In the genomic region with DNA sequence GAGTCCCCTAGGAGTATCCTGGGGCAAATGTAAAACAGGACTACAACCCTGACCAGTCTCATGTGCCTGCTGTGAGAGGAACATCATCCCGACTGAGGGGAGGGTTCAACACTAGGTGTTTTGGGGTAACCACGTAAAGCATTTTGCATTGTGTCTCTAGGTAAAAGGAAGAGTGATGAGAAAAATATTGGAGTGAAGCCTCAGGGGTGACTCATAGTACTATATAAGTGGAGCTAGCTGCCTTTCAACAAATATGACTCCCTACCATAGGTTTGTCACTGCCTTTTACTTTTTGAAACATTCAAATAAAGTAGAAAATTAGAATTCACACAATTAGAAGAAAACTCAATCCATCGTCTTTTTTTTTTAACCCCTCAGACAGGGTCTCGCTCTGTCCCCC, we compare ENCODE assay signal across 15 cellular contexts. TPM values are rescaled to one million over a fixed set of nuclear protein-coding genes. Genes with fewer than 3 reads are reported as not detected.
DNase-seq lines count a peak whose midpoint lies in the region; ATAC-seq and TF ChIP-seq lines count a peak whose summit lies in the region.
"Had no signal": no experiment of that assay in that cellular context is flagged by ENCODE, and none has a peak within 500 bp of the region (broad histone marks: within the 10 kb centered on the region; RNA-seq: fewer than 3 reads in every experiment).

No MANE protein-coding gene starts in this region.

- H3K9me3 Mint-ChIP-seq in T-helper 1 cell treated with Interleukin-12 subunit alpha and Interleukin-12 subunit beta and Interleukin-4 antibody, amounts not matched to agents 30 μg/mL and 1 μg/mL, for 36 hours: no peaks in the 10 kb centered on the region
- H3K9me3 Mint-ChIP-seq: activated T-cell treated with anti-CD3 and anti-CD28 coated beads, Interleukin-2, amount 50 U/mL, for 72 hours had no signal

- H3K36me3 ChIP-seq in stomach smooth muscle (ENCODE audit: control insufficient read depth in 2 of 2, insufficient read depth in 2 of 2, low read length in 2 of 2): peaks cover 0 to 4% of the 10 kb centered on the region in 2 donors

- ATAC-seq in GM21528 (IDR thresholded peaks at IDR 0.05; ENCODE audit: low FRiP score, unreplicated experiment): no peak
- no peak for ATAC-seq in left cardiac atrium
- ATAC-seq: activated T-cell treated with anti-CD3 and anti-CD28 coated beads, Interleukin-2, amount 50 U/mL, for 72 hours; right cardiac atrium had no signal

- H3K4me3 Mint-ChIP-seq in T-helper 1 cell treated with Interleukin-12 subunit alpha and Interleukin-12 subunit beta and Interleukin-4 antibody, amounts not matched to agents 30 μg/mL and 1 μg/mL, for 36 hours: no peak overlapping the region

- no peaks in the 10 kb centered on the region for H3K27me3 ChIP-seq in stomach smooth muscle (ENCODE audit: control insufficient read depth in 1 of 2, insufficient read depth in 2 of 2, low read length in 2 of 2)

- peak overlapping the region; percentile 1 for H3K27ac Mint-ChIP-seq in T-helper 1 cell treated with Interleukin-12 subunit alpha and Interleukin-12 subunit beta and Interleukin-4 antibody, amounts not matched to agents 30 μg/mL and 1 μg/mL, for 36 hours
- H3K27ac Mint-ChIP-seq: activated T-cell treated with anti-CD3 and anti-CD28 coated beads, Interleukin-2, amount 50 U/mL, for 72 hours had no signal

- POLR2A ChIA-PET in RWPE1 (lab: Yijun Ruan, JAX; ENCODE audit: low non-redundant PET): interaction anchor here (0.6 kb wide), 1 partner anchor 1187 kb away, joined by 3 read pairs; no protein-coding TSS in a partner anchor

- intact Hi-C loops in left cardiac atrium (cut with DNase I): no loop called here

- peaks cover 29% of the 10 kb centered on the region for H3K4me1 ChIP-seq in stomach smooth muscle (ENCODE audit: control insufficient read depth, insufficient read depth, low read length)

- H3K27ac ChIP-seq in RWPE1 (peak overlapping the region; percentile 72; the same call in 1 of the 2 replicates), stomach smooth muscle (ENCODE audit: low read length) (peak overlapping the region; percentile 31)

- TF ChIP-seq CTCF in RWPE1 (conservative IDR thresholded peaks at IDR 0.05; ENCODE audit: low read depth) (no peak), fibroblast of the aortic adventitia (IDR thresholded peaks at IDR 0.05; ENCODE audit: insufficient read depth, low read length) (no peak), GM20000 (IDR thresholded peaks at IDR 0.05; ENCODE audit: extremely low read depth, missing control alignments) (no peak)

- peaks cover 8% of the 10 kb centered on the region for H3K36me3 Mint-ChIP-seq in T-helper 1 cell treated with Interleukin-12 subunit alpha and Interleukin-12 subunit beta and Interleukin-4 antibody, amounts not matched to agents 30 μg/mL and 1 μg/mL, for 36 hours (ENCODE audit: low read depth)

- H3K9me3 ChIP-seq in stomach smooth muscle (ENCODE audit: control insufficient read depth in 2 of 2, low read length in 2 of 2): no peaks in the 10 kb centered on the region

- CTCF ChIA-PET in RWPE1 (lab: Yijun Ruan, JAX): interaction anchor here (0.6 to 1.5 kb wide), 3 partner anchors 9 to 1108 kb away, joined by 3 to 5 read pairs (median 4); no protein-coding TSS in a partner anchor

- H3K27me3 Mint-ChIP-seq in T-helper 1 cell treated with Interleukin-12 subunit alpha and Interleukin-12 subunit beta and Interleukin-4 antibody, amounts not matched to agents 30 μg/mL and 1 μg/mL, for 36 hours (ENCODE audit: low read depth): peaks cover 27% of the 10 kb centered on the region

- H3K9ac ChIP-seq in stomach smooth muscle (ENCODE audit: low read length in 2 of 2): no peak overlapping the region

- H3K4me3 ChIP-seq in fibroblast of the aortic adventitia (ENCODE audit: low read depth, low read length): no peak overlapping the region
- H3K4me3 ChIP-seq in stomach smooth muscle (ENCODE audit: low read length in 2 of 2): no peak overlapping the region

- peaks cover 37% of the 10 kb centered on the region for H3K4me1 Mint-ChIP-seq in T-helper 1 cell treated with Interleukin-12 subunit alpha and Interleukin-12 subunit beta and Interleukin-4 antibody, amounts not matched to agents 30 μg/mL and 1 μg/mL, for 36 hours (ENCODE audit: low read depth)

- DNase-seq in T-helper 1 cell (no peak), RWPE1 (ENCODE audit: low spot score) (no peak), fibroblast of the aortic adventitia (ENCODE audit: low read depth) (peak; percentile 43), GM20000 (ENCODE audit: low spot score) (no peak), left cardiac atrium (no peak)
- DNase-seq: activated T-cell treated with anti-CD3 and anti-CD28 coated beads, Interleukin-2, amount 50 U/mL, for 72 hours; Calu3; effector CD4-positive, alpha-beta T cell; islet precursor cell; MV-4-11; NCI-H2171 treated with DMSO at 0.1 percent for 48 hours had no signal

RNA-seq across cellular contexts. Expression of a gene that starts 2.6 kb away (rescaled TPM):
- total RNA-seq in fibroblast of the aortic adventitia (ENCODE audit: low replicate concordance) (25.8 and 31.2 TPM in 2 replicates), left cardiac atrium (10 to 100 TPM; 12.0 to 12.4 TPM)

RNA-seq across cellular contexts. Expression of a gene that starts 34.0 kb away (rescaled TPM):
- total RNA-seq in fibroblast of the aortic adventitia (ENCODE audit: low replicate concordance) (21.6 and 24.9 TPM in 2 replicates), left cardiac atrium (10 to 100 TPM in 1 of 2 donors, 1 to 10 TPM in 1; 9.2 to 20.1 TPM)
